Comparison of ENCODE assay signal across 10 cellular contexts in the genomic region with DNA sequence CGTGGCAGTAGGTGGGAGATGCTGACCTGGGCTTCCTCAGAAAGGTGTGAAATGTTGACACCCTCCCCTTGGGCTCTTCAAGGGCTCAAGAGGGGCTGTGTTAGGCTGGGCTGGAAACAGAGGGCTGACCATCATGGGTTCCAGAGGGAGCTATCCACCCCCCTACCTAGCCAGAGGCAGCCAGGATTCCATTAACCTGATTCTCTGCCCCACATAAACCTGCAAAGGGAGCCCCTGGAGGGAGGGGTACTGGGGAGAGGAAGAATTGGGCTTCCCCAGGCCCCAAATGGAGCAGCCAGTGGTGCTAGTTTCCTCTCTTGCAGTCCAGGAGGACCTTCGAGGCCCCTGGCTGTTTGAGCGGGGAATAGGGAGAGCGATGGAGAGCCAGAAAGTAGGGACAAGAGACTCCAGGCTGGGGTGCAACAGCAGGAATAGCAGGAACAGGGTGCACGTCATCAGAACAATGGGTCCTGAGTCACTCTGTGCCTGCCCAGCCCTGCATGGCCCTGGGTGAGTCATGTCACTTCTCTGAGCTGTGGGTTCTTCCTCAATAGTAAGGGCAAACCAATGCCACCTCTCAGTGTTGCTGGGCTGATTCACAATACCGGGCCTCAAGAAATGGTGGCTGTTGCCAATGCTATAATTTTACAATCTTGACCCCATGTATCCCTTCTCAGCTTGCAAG.
A peak's percentile ranks its signal among the peaks of the same experiment; 100 is the strongest.
DNase-seq lines count a peak whose midpoint lies in the region; ATAC-seq and TF ChIP-seq lines count a peak whose summit lies in the region.
"Had no signal": no experiment of that assay in that cellular context is flagged by ENCODE, and none has a peak within 500 bp of the region (broad histone marks: within the 10 kb centered on the region; RNA-seq: fewer than 3 reads in every experiment).

No MANE protein-coding gene starts in this region.

- peak; percentile 26 for DNase-seq in activated CD8-positive, alpha-beta T cell treated with anti-CD3 and anti-CD28 coated beads for 36 hours
- no peak for DNase-seq in activated CD8-positive, alpha-beta T cell treated with anti-CD3 and anti-CD28 coated beads, Interleukin-2, amount 10 ng/mL, durations not matched to agents 7 days and 5 days
- DNase-seq in glomerular visceral epithelial cell (ENCODE audit: extremely low spot score) (peak; percentile 92), upper lobe of left lung (peak in 1 of 2 donors; percentile 66), HuH-7.5 (ENCODE audit: low spot score) (no peak), OCI-M2 (lab: John Stamatoyannopoulos, UW; ENCODE audit: unreplicated experiment) (no peak)
- DNase-seq: NCI-H510A had no signal

- H3K4me1 Mint-ChIP-seq in activated CD8-positive, alpha-beta T cell treated with anti-CD3 and anti-CD28 coated beads for 36 hours (ENCODE audit: low read depth): no peaks in the 10 kb centered on the region
- no peaks in the 10 kb centered on the region for H3K4me1 Mint-ChIP-seq in activated CD8-positive, alpha-beta T cell treated with anti-CD3 and anti-CD28 coated beads, Interleukin-2, amount 10 ng/mL, durations not matched to agents 7 days and 5 days (ENCODE audit: low read depth)

- no peak overlapping the region for H3K4me3 Mint-ChIP-seq in activated CD8-positive, alpha-beta T cell treated with anti-CD3 and anti-CD28 coated beads for 36 hours
- H3K4me3 Mint-ChIP-seq in activated CD8-positive, alpha-beta T cell treated with anti-CD3 and anti-CD28 coated beads, Interleukin-2, amount 10 ng/mL, durations not matched to agents 7 days and 5 days: no peak overlapping the region

- no peaks in the 10 kb centered on the region for H3K27me3 Mint-ChIP-seq in activated CD8-positive, alpha-beta T cell treated with anti-CD3 and anti-CD28 coated beads for 36 hours
- H3K27me3 Mint-ChIP-seq in activated CD8-positive, alpha-beta T cell treated with anti-CD3 and anti-CD28 coated beads, Interleukin-2, amount 10 ng/mL, durations not matched to agents 7 days and 5 days (ENCODE audit: low read depth): peaks cover 9% of the 10 kb centered on the region

- TF ChIP-seq EP300 in upper lobe of left lung (IDR thresholded peaks at IDR 0.05): no peak

- no peaks in the 10 kb centered on the region for H3K9me3 ChIP-seq in upper lobe of left lung

- CTCF ChIA-PET in activated CD8-positive, alpha-beta T cell treated with anti-CD3 and anti-CD28 coated beads for 36 hours (lab: Charles Lee): no interaction called here
- CTCF ChIA-PET in activated CD8-positive, alpha-beta T cell treated with anti-CD3 and anti-CD28 coated beads, Interleukin-2, amount 10 ng/mL, durations not matched to agents 7 days and 5 days (lab: Charles Lee): no interaction called here

- no peak overlapping the region for H3K27ac ChIP-seq in upper lobe of left lung
- H3K27ac ChIP-seq: C4-2B had no signal

- peaks cover 3 to 5% (median 4%) of the 10 kb centered on the region in 4 donors for H3K4me1 ChIP-seq in upper lobe of left lung

- no peak for TF ChIP-seq CTCF in activated CD8-positive, alpha-beta T cell treated with anti-CD3 and anti-CD28 coated beads for 36 hours (IDR thresholded peaks at IDR 0.05)
- TF ChIP-seq CTCF in upper lobe of left lung (IDR thresholded peaks at IDR 0.05): no peak

- peak; percentile 79 for ATAC-seq in activated CD8-positive, alpha-beta T cell treated with anti-CD3 and anti-CD28 coated beads for 36 hours
- ATAC-seq in activated CD8-positive, alpha-beta T cell treated with anti-CD3 and anti-CD28 coated beads, Interleukin-2, amount 10 ng/mL, durations not matched to agents 7 days and 5 days: no peak
- peak; percentile 87 for ATAC-seq in SK-N-SH treated with all-trans-retinoic acid at 6 μM for 48 hours
- peak; percentile 66 to 78 for ATAC-seq in upper lobe of left lung (ENCODE audit: low FRiP score in 2 of 2)
- no peak for ATAC-seq in HG03460 (IDR thresholded peaks at IDR 0.05; ENCODE audit: unreplicated experiment)

- 69 to 85% methylated on average over 5 to 6 of the region's 6 CpGs for WGBS in upper lobe of left lung, 2 donors

- H3K27me3 ChIP-seq in upper lobe of left lung: no peaks in the 10 kb centered on the region

- POLR2A ChIA-PET in activated CD8-positive, alpha-beta T cell treated with anti-CD3 and anti-CD28 coated beads for 36 hours (lab: Charles Lee): interaction anchor here (0.6 kb wide), 1 partner anchor 11 kb away, joined by 3 read pairs; no protein-coding TSS in a partner anchor
- POLR2A ChIA-PET in activated CD8-positive, alpha-beta T cell treated with anti-CD3 and anti-CD28 coated beads, Interleukin-2, amount 10 ng/mL, durations not matched to agents 7 days and 5 days (lab: Charles Lee): no interaction called here

- H3K4me3 ChIP-seq in upper lobe of left lung: no peak overlapping the region

- no peak for TF ChIP-seq POLR2A in upper lobe of left lung (IDR thresholded peaks at IDR 0.05)

- H3K9me3 Mint-ChIP-seq in activated CD8-positive, alpha-beta T cell treated with anti-CD3 and anti-CD28 coated beads for 36 hours: no peaks in the 10 kb centered on the region
- no peaks in the 10 kb centered on the region for H3K9me3 Mint-ChIP-seq in activated CD8-positive, alpha-beta T cell treated with anti-CD3 and anti-CD28 coated beads, Interleukin-2, amount 10 ng/mL, durations not matched to agents 7 days and 5 days (ENCODE audit: insufficient read depth)

- intact Hi-C loops in activated CD8-positive, alpha-beta T cell treated with anti-CD3 and anti-CD28 coated beads for 36 hours (cut with micrococcal nuclease): no loop called here

- no peaks in the 10 kb centered on the region for H3K36me3 ChIP-seq in upper lobe of left lung

- no peak overlapping the region for H3K27ac Mint-ChIP-seq in activated CD8-positive, alpha-beta T cell treated with anti-CD3 and anti-CD28 coated beads for 36 hours
- no peak overlapping the region for H3K27ac Mint-ChIP-seq in activated CD8-positive, alpha-beta T cell treated with anti-CD3 and anti-CD28 coated beads, Interleukin-2, amount 10 ng/mL, durations not matched to agents 7 days and 5 days

- H3K36me3 Mint-ChIP-seq in activated CD8-positive, alpha-beta T cell treated with anti-CD3 and anti-CD28 coated beads for 36 hours (ENCODE audit: low read depth): no peaks in the 10 kb centered on the region
- H3K36me3 Mint-ChIP-seq in activated CD8-positive, alpha-beta T cell treated with anti-CD3 and anti-CD28 coated beads, Interleukin-2, amount 10 ng/mL, durations not matched to agents 7 days and 5 days (ENCODE audit: low read depth): no peaks in the 10 kb centered on the region

TF ChIP-seq in SK-N-SH treated with all-trans-retinoic acid at 6 μM for 48 hours, 23 proteins besides CTCF, POLR2A, EP300 and RAD21:
- no peak for TF ChIP-seq POU6F1 (CRISPR knock-in tag; IDR thresholded peaks at IDR 0.05; ENCODE audit: borderline replicate concordance, low read depth)
- no peak for TF ChIP-seq SNAI2 (CRISPR knock-in tag; IDR thresholded peaks at IDR 0.05)
- TF ChIP-seq ZNF565 (CRISPR knock-in tag; conservative IDR thresholded peaks at IDR 0.05; ENCODE audit: low read depth): no peak
- TF ChIP-seq CSDC2 (CRISPR knock-in tag; IDR thresholded peaks at IDR 0.05): no peak
- no peak for TF ChIP-seq TOX (CRISPR knock-in tag; IDR thresholded peaks at IDR 0.05; ENCODE audit: borderline replicate concordance)
- TF ChIP-seq TSHZ2 (CRISPR knock-in tag; IDR thresholded peaks at IDR 0.05): no peak
- TF ChIP-seq CSRNP3 (CRISPR knock-in tag; IDR thresholded peaks at IDR 0.05): no peak

Comparison
In these comparisons a context has a peak if more than half of its experiments do, and no peak if none do; other contexts are left out.
1. ATAC-seq: peak in activated CD8-positive, alpha-beta T cell treated with anti-CD3 and anti-CD28 coated beads for 36 hours (single experiment), SK-N-SH treated with all-trans-retinoic acid at 6 μM for 48 hours (single experiment) and upper lobe of left lung (2 of 2); none in activated CD8-positive, alpha-beta T cell treated with anti-CD3 and anti-CD28 coated beads, Interleukin-2, amount 10 ng/mL, durations not matched to agents 7 days and 5 days (single experiment) and HG03460 (single experiment).
2. DNase-seq: peak in activated CD8-positive, alpha-beta T cell treated with anti-CD3 and anti-CD28 coated beads for 36 hours (single experiment) and glomerular visceral epithelial cell (single experiment); none in activated CD8-positive, alpha-beta T cell treated with anti-CD3 and anti-CD28 coated beads, Interleukin-2, amount 10 ng/mL, durations not matched to agents 7 days and 5 days (single experiment), HuH-7.5 (single experiment) and OCI-M2 (single experiment).